ENCODE assay signal across 3 cellular contexts in the genomic region with DNA sequence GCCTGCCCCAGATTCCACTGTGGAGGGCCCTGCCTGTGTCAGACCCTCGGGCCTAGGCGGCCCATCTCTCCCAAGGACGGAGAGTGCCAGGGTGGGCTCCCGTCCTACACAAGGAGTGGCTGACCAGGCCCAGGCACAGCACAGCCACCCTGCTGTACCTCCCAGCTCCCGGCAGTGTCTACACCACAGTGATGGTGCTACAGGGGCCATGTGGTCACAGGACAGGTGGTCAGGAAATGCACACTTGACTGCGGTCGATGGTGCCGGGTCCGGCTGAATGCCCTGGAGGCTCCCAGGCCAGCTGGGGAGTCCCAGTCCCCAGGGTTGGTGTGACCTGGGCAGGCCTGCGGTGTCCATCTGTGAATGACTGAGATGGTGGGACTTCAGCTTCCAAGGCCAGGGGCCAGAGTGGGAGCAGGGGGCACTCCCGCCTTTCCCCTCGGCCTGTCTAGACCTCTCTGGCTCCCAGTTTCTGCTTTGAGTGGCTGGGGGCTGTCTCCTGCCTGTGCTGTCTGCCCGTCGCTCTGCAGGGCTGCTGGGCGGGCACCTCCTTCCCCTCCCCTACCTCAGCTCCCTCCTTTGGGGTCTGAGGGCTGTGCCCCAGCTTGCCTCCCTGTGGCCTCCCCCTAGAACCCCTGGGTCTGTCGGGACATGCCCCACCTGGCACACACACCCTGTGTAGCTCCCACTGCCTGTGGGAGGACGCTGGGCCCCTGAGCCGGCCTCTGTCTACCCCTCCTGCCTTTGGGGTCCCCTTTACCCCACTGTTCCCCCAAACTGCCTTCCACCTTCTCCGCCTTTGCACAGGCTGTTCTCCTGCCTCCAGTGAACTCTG.
TF ChIP-seq lines count a peak whose summit lies in the region.

No MANE protein-coding gene starts in this region.

TF ChIP-seq in SK-N-SH treated with all-trans-retinoic acid at 6 μM for 48 hours, 23 proteins besides CTCF, POLR2A, EP300 and RAD21:
- TF ChIP-seq GLIS3 (CRISPR knock-in tag; IDR thresholded peaks at IDR 0.05): no peak
- no peak for TF ChIP-seq RARB (CRISPR knock-in tag; IDR thresholded peaks at IDR 0.05)
- no peak for TF ChIP-seq ZFP3 (CRISPR knock-in tag; IDR thresholded peaks at IDR 0.05)
- no peak for TF ChIP-seq PPARA (CRISPR knock-in tag; IDR thresholded peaks at IDR 0.05; ENCODE audit: borderline replicate concordance)
- TF ChIP-seq TOX (CRISPR knock-in tag; IDR thresholded peaks at IDR 0.05; ENCODE audit: borderline replicate concordance): no peak
- TF ChIP-seq, protein P1, sequence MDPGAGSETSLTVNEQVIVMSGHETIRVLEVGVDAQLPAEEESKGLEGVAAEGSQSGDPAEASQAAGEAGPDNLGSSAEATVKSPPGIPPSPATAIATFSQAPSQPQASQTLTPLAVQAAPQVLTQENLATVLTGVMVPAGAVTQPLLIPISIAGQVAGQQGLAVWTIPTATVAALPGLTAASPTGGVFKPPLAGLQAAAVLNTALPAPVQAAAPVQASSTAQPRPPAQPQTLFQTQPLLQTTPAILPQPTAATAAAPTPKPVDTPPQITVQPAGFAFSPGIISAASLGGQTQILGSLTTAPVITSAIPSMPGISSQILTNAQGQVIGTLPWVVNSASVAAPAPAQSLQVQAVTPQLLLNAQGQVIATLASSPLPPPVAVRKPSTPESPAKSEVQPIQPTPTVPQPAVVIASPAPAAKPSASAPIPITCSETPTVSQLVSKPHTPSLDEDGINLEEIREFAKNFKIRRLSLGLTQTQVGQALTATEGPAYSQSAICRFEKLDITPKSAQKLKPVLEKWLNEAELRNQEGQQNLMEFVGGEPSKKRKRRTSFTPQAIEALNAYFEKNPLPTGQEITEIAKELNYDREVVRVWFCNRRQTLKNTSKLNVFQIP (CRISPR knock-in tag; IDR thresholded peaks at IDR 0.05; ENCODE audit: borderline replicate concordance, low read depth): no peak
- TF ChIP-seq ZC3H10 (CRISPR knock-in tag; IDR thresholded peaks at IDR 0.05): no peak
- no peak for TF ChIP-seq OSR1 (CRISPR knock-in tag; IDR thresholded peaks at IDR 0.05)

TF ChIP-seq in SK-N-SH, 30 proteins besides CTCF, POLR2A, EP300 and RAD21:
- no peak for TF ChIP-seq NRF1 (IDR thresholded peaks at IDR 0.05; ENCODE audit: low read depth, low read length)

TF ChIP-seq in IMR-90, 13 proteins besides CTCF, POLR2A, EP300 and RAD21:
- TF ChIP-seq CHD1 (IDR thresholded peaks at IDR 0.05; ENCODE audit: low read depth, low read length) (no peak), MAZ (IDR thresholded peaks at IDR 0.05; ENCODE audit: borderline replicate concordance, low read depth, low read length) (no peak), NFE2L2 (IDR thresholded peaks at IDR 0.05; ENCODE audit: low read depth, low read length) (no peak)
